ENCODE assay signal across 8 cellular contexts in the genomic region with DNA sequence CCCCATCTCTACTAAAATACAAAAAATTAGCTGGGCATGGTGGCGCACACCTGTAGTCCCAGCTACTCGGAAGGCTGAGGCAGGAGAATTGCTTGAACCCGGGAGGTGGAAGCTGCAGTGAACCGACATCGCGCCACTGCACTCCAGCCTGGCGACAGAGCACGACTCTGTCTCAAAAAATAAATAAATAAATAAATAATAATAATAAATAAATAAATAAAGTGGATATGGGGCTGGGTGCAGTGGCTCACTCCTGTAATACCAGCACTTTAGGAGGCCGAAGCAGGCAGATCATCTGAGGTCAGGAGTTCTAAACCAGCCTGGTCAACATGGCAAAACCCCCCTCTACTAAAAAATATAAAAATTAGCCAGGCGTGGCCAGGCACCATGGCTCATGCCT. TPM values are rescaled to one million over a fixed set of nuclear protein-coding genes. Genes with fewer than 3 reads are reported as not detected.
"Had no signal": no experiment of that assay in that cellular context is flagged by ENCODE, and none has a peak within 500 bp of the region (broad histone marks: within the 10 kb centered on the region; RNA-seq: fewer than 3 reads in every experiment).

No MANE protein-coding gene starts in this region.

RNA-seq across cellular contexts. Expression of gene C1QL4, which starts 19.9 kb away (rescaled TPM):
- total RNA-seq: stomach, subcutaneous adipose tissue, thoracic aorta, tibial nerve, transverse colon, upper lobe of left lung, ureter, urinary bladder had no signal
- polyA plus RNA-seq: stomach, urinary bladder had no signal

RNA-seq across cellular contexts. Expression of gene DNAJC22, which starts 29.6 kb away (rescaled TPM):
- total RNA-seq: tibial nerve had no signal
